10 cellular contexts compared by ENCODE assay signal in genomic region chr21:46060596-46061061, GRCh38. TPM values are rescaled to one million over a fixed set of nuclear protein-coding genes. Genes with fewer than 3 reads are reported as not detected.
A peak's percentile ranks its signal among the peaks of the same experiment; 100 is the strongest.
DNase-seq lines count a peak whose midpoint lies in the region; ATAC-seq lines count a peak whose summit lies in the region.
"Had no signal": no experiment of that assay in that cellular context is flagged by ENCODE, and none has a peak within 500 bp of the region (broad histone marks: within the 10 kb centered on the region; RNA-seq: fewer than 3 reads in every experiment).

No MANE protein-coding gene starts in this region.

- peaks cover 19% of the 10 kb centered on the region for H3K4me1 Mint-ChIP-seq in activated T-helper 17 cell treated with anti-CD3 and anti-CD28 coated beads, Interleukin-2, amount 50 U/mL, for 72 hours

- no peak overlapping the region for H3K27ac ChIP-seq in effector memory CD4-positive, alpha-beta T cell (ENCODE audit: insufficient read depth, low read length, poor library complexity, severe bottlenecking)

- H3K4me3 Mint-ChIP-seq in activated T-helper 17 cell treated with anti-CD3 and anti-CD28 coated beads, Interleukin-2, amount 50 U/mL, for 72 hours, result peak overlapping the region; percentile 25
- H3K4me3 Mint-ChIP-seq: T-helper 1 cell treated with Interleukin-12 subunit alpha and Interleukin-12 subunit beta and Interleukin-4 antibody, amounts not matched to agents 30 μg/mL and 1 μg/mL, for 36 hours had no signal

- H3K4me3 ChIP-seq in effector memory CD4-positive, alpha-beta T cell (ENCODE audit: insufficient read depth, low read depth, low read length, poor library complexity, severe bottlenecking), result no peak overlapping the region

- H3K9me3 Mint-ChIP-seq in activated T-helper 17 cell treated with anti-CD3 and anti-CD28 coated beads, Interleukin-2, amount 50 U/mL, for 72 hours, result no peaks in the 10 kb centered on the region

- H3K27ac Mint-ChIP-seq in activated T-helper 17 cell treated with anti-CD3 and anti-CD28 coated beads, Interleukin-2, amount 50 U/mL, for 72 hours, result no peak overlapping the region
- H3K27ac Mint-ChIP-seq: T-helper 1 cell treated with Interleukin-12 subunit alpha and Interleukin-12 subunit beta and Interleukin-4 antibody, amounts not matched to agents 30 μg/mL and 1 μg/mL, for 36 hours had no signal

- H3K27me3 ChIP-seq in effector memory CD4-positive, alpha-beta T cell (replicated peaks; ENCODE audit: control insufficient read depth, insufficient read depth, low read length, poor library complexity, severe bottlenecking), result peaks cover 20% of the 10 kb centered on the region

- peak; percentile 89 for DNase-seq in H4 (ENCODE audit: low spot score)
- peak; percentile 74 for DNase-seq in left ventricle myocardium superior
- peak; percentile 13 for DNase-seq in stimulated activated CD8-positive, alpha-beta memory T cell treated with anti-CD3 and anti-CD28 coated beads, Interleukin-12 subunit alpha, Interleukin-12 subunit beta, amount 100 ng/mL, for 4 hours (ENCODE audit: low read depth)
- no peak for DNase-seq in activated CD4-positive, CD25-positive, alpha-beta regulatory T cell treated with anti-CD3 and anti-CD28 coated beads, Interleukin-2, amount 50 U/mL, for 72 hours
- DNase-seq in dermis blood vessel endothelial cell, result no peak
- no peak for DNase-seq in effector memory CD4-positive, alpha-beta T cell

- ATAC-seq in activated T-helper 17 cell treated with anti-CD3 and anti-CD28 coated beads, Interleukin-2, amount 50 U/mL, for 72 hours (replicated peaks), result peak; percentile 92
- peak; percentile 59 for ATAC-seq in left ventricle myocardium superior
- ATAC-seq in HG02623 (IDR thresholded peaks at IDR 0.05; ENCODE audit: unreplicated experiment), result no peak
- ATAC-seq: left colon had no signal

- H3K9me3 ChIP-seq in effector memory CD4-positive, alpha-beta T cell (ENCODE audit: control insufficient read depth, low read length), result peaks cover 3% of the 10 kb centered on the region

- peaks cover 45% of the 10 kb centered on the region for H3K27me3 Mint-ChIP-seq in activated T-helper 17 cell treated with anti-CD3 and anti-CD28 coated beads, Interleukin-2, amount 50 U/mL, for 72 hours

- H3K4me1 ChIP-seq in effector memory CD4-positive, alpha-beta T cell (ENCODE audit: control insufficient read depth, insufficient read depth, low read length, poor library complexity, severe bottlenecking), result no peaks in the 10 kb centered on the region

- H3K36me3 Mint-ChIP-seq in activated T-helper 17 cell treated with anti-CD3 and anti-CD28 coated beads, Interleukin-2, amount 50 U/mL, for 72 hours (ENCODE audit: low read depth), result no peaks in the 10 kb centered on the region

- H3K36me3 ChIP-seq in effector memory CD4-positive, alpha-beta T cell (ENCODE audit: control insufficient read depth, insufficient read depth, low read length), result no peaks in the 10 kb centered on the region

- intact Hi-C loops in left ventricle myocardium superior (cut with micrococcal nuclease), result no loop called here

RNA-seq across cellular contexts. Expression of gene COL6A2, which starts 37.3 kb away (rescaled TPM):
- 38.5 and 53.6 TPM in 2 replicates for total RNA-seq in H4 (2014; rRNA removed; shearing (Covaris generic))
- total RNA-seq in activated T-helper 17 cell treated with anti-CD3 and anti-CD28 coated beads, Interleukin-2, amount 50 U/mL, for 72 hours, result 10 to 100 TPM in 1 of 2 donors, 1 to 10 TPM in 1; 3.3 to 10.1 TPM
- total RNA-seq in left ventricle myocardium superior (196 TPM), dermis blood vessel endothelial cell (17.5 and 24.0 TPM in 2 replicates)

Comparison
In these comparisons a context has a peak if more than half of its experiments do, and no peak if none do; other contexts are left out.
1. DNase-seq: peak in H4 (single experiment), left ventricle myocardium superior (single experiment) and stimulated activated CD8-positive, alpha-beta memory T cell treated with anti-CD3 and anti-CD28 coated beads, Interleukin-12 subunit alpha, Interleukin-12 subunit beta, amount 100 ng/mL, for 4 hours (single experiment); none in activated CD4-positive, CD25-positive, alpha-beta regulatory T cell treated with anti-CD3 and anti-CD28 coated beads, Interleukin-2, amount 50 U/mL, for 72 hours (single experiment), dermis blood vessel endothelial cell (single experiment) and effector memory CD4-positive, alpha-beta T cell (0 of 3).